ENCODE assay signal across 19 cellular contexts in the genomic region with DNA sequence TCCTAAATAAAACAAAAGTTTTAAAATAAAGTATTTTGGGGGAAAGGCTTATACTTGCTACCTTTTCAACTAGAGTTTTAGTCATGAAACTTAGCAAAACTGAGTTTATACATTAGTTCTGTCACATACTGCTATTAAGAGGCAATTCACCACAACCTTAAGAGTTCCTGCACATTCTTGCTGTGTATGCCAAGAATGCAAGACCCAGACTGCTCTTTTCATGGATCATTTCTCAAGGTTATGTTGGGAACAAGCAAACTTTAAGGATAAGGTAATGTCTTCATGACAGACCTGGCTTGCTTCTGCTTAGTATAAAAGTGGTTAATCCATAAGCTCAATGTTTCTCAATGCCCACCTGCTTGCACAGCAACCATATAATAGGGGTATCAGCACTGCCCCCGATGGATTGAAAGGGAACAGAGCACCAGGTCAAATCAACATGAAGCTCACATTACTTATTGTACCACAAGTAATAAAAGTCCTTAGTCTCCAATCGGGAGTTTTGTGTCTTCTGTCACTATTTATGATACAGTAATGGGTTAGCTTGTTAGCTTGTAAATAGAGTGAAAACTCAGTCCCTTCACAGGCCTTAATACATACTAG.
DNase-seq lines count a peak whose midpoint lies in the region; TF ChIP-seq lines count a peak whose summit lies in the region.
"Had no signal": no experiment of that assay in that cellular context is flagged by ENCODE, and none has a peak within 500 bp of the region (broad histone marks: within the 10 kb centered on the region; RNA-seq: fewer than 3 reads in every experiment).

No MANE protein-coding gene starts in this region.

- TF ChIP-seq CTCF in LNCaP clone FGC (IDR thresholded peaks at IDR 0.05; ENCODE audit: control insufficient read depth, extremely low read depth, insufficient read depth) (0 out of 2 replicates have a peak, but pooled peaks have one; percentile 17), cardiac fibroblast (IDR thresholded peaks at IDR 0.05; ENCODE audit: low read depth, low read length) (peak; percentile 19), neural crest cell (conservative IDR thresholded peaks at IDR 0.05) (peak; percentile 18), vagina (IDR thresholded peaks at IDR 0.05) (no peak), endothelial cell (IDR thresholded peaks at IDR 0.05; ENCODE audit: unreplicated experiment) (no peak)

- H3K4me3 Mint-ChIP-seq in neural crest cell (no peak overlapping the region), endothelial cell (ENCODE audit: unreplicated experiment) (no peak overlapping the region)
- no peak overlapping the region for H3K4me3 Mint-ChIP-seq in T-helper 2 cell treated with Interferon-gamma antibody and Interleukin-4, amounts not matched to agents 5 μg/mL and 100 μg/mL, for 36 hours
- H3K4me3 Mint-ChIP-seq: activated CD4-positive, alpha-beta memory T cell treated with anti-CD3 and anti-CD28 coated beads for 36 hours; mesothelial cell of epicardium had no signal

- H3K4me1 ChIP-seq in vagina = no peaks in the 10 kb centered on the region
- H3K4me1 ChIP-seq: suprapubic skin had no signal

- no peak for TF ChIP-seq POLR2A in vagina (IDR thresholded peaks at IDR 0.05)

- H3K4me1 Mint-ChIP-seq in neural crest cell (peaks cover 9% of the 10 kb centered on the region), endothelial cell (ENCODE audit: unreplicated experiment) (peaks cover 5% of the 10 kb centered on the region)
- H3K4me1 Mint-ChIP-seq in T-helper 2 cell treated with Interferon-gamma antibody and Interleukin-4, amounts not matched to agents 5 μg/mL and 100 μg/mL, for 36 hours (ENCODE audit: low read depth) = peaks cover 15% of the 10 kb centered on the region

- H3K36me3 ChIP-seq in vagina = no peaks in the 10 kb centered on the region
- H3K36me3 ChIP-seq: ovary, suprapubic skin had no signal

- no peak overlapping the region for H3K27ac Mint-ChIP-seq in neural crest cell (ENCODE audit: unreplicated experiment)
- H3K27ac Mint-ChIP-seq in endothelial cell (ENCODE audit: unreplicated experiment) = no peak overlapping the region
- no peak overlapping the region for H3K27ac Mint-ChIP-seq in T-helper 2 cell treated with Interferon-gamma antibody and Interleukin-4, amounts not matched to agents 5 μg/mL and 100 μg/mL, for 36 hours
- H3K27ac Mint-ChIP-seq: activated CD4-positive, alpha-beta memory T cell treated with anti-CD3 and anti-CD28 coated beads for 36 hours; mesothelial cell of epicardium had no signal

- H3K4me3 ChIP-seq in LNCaP clone FGC (ENCODE audit: low read depth, low read length) = no peak overlapping the region
- no peak overlapping the region for H3K4me3 ChIP-seq in cardiac fibroblast (replicated peaks in 1 of 2; ENCODE audit: low read depth in 2 of 2, low read length in 2 of 2)
- no peak overlapping the region for H3K4me3 ChIP-seq in vagina
- H3K4me3 ChIP-seq: ovary, suprapubic skin had no signal

- H3K27me3 ChIP-seq in vagina = no peaks in the 10 kb centered on the region
- H3K27me3 ChIP-seq: ovary, suprapubic skin had no signal

- H3K9me3 Mint-ChIP-seq in neural crest cell (no peaks in the 10 kb centered on the region), endothelial cell (ENCODE audit: unreplicated experiment) (no peaks in the 10 kb centered on the region)
- H3K9me3 Mint-ChIP-seq in T-helper 2 cell treated with Interferon-gamma antibody and Interleukin-4, amounts not matched to agents 5 μg/mL and 100 μg/mL, for 36 hours = peaks cover 9% of the 10 kb centered on the region
- H3K9me3 Mint-ChIP-seq: activated CD4-positive, alpha-beta memory T cell treated with anti-CD3 and anti-CD28 coated beads for 36 hours; mesothelial cell of epicardium had no signal

- no peaks in the 10 kb centered on the region for H3K9me3 ChIP-seq in vagina
- H3K9me3 ChIP-seq: ovary, suprapubic skin had no signal

- intact Hi-C loops in vagina (cut with DNase I) = no loop called here

- H3K27me3 Mint-ChIP-seq in neural crest cell (ENCODE audit: low read depth) (no peaks in the 10 kb centered on the region), endothelial cell (ENCODE audit: unreplicated experiment) (no peaks in the 10 kb centered on the region)
- H3K27me3 Mint-ChIP-seq in T-helper 2 cell treated with Interferon-gamma antibody and Interleukin-4, amounts not matched to agents 5 μg/mL and 100 μg/mL, for 36 hours (ENCODE audit: low read depth) = no peaks in the 10 kb centered on the region
- H3K27me3 Mint-ChIP-seq: activated CD4-positive, alpha-beta memory T cell treated with anti-CD3 and anti-CD28 coated beads for 36 hours had no signal

- H3K27ac ChIP-seq in vagina = no peak overlapping the region
- H3K27ac ChIP-seq: ovary, suprapubic skin had no signal

- H3K36me3 Mint-ChIP-seq in neural crest cell (ENCODE audit: low read depth) (no peaks in the 10 kb centered on the region), endothelial cell (ENCODE audit: low read depth, unreplicated experiment) (no peaks in the 10 kb centered on the region)
- H3K36me3 Mint-ChIP-seq in T-helper 2 cell treated with Interferon-gamma antibody and Interleukin-4, amounts not matched to agents 5 μg/mL and 100 μg/mL, for 36 hours (ENCODE audit: low read depth) = peaks cover 3% of the 10 kb centered on the region
- H3K36me3 Mint-ChIP-seq: activated CD4-positive, alpha-beta memory T cell treated with anti-CD3 and anti-CD28 coated beads for 36 hours; mesothelial cell of epicardium had no signal

- DNase-seq in NCI-H82 (lab: John Stamatoyannopoulos, UW) = peak; percentile 69
- no peak for DNase-seq in NCI-H82 treated with DMSO at 0.1 percent for 48 hours (lab: John Stamatoyannopoulos, UW; ENCODE audit: unreplicated experiment)
- DNase-seq in LNCaP clone FGC (ENCODE audit: low read depth) = no peak
- no peak for DNase-seq in cardiac fibroblast (ENCODE audit: low read depth in 2 of 2)
- no peak for DNase-seq in neural crest cell (ENCODE audit: low read depth, low spot score)
- DNase-seq in vagina (ENCODE audit: extremely low spot score in 2 of 2) = no peak
- no peak for DNase-seq in endothelial cell (ENCODE audit: low spot score)
- no peak for DNase-seq in T-helper 2 cell treated with Interferon-gamma antibody and Interleukin-4, amounts not matched to agents 5 μg/mL and 100 μg/mL, for 36 hours (ENCODE audit: low spot score)
- DNase-seq: activated CD4-positive, alpha-beta memory T cell treated with anti-CD3 and anti-CD28 coated beads for 36 hours; aorta; Calu3; KG1; NCI-H1694 treated with DMSO at 0.1 percent for 48 hours; NCI-H526 treated with DMSO at 0.1 percent for 48 hours; ovary; RPMI8226; T1000 had no signal

Comparison
In these comparisons a context has a peak if more than half of its experiments do, and no peak if none do; other contexts are left out.
1. CTCF ChIP-seq: peak in LNCaP clone FGC (single experiment), cardiac fibroblast (single experiment) and neural crest cell (single experiment); none in vagina (0 of 3) and endothelial cell (single experiment).